Comparison of ENCODE assay signal across 15 cellular contexts in the genomic region with DNA sequence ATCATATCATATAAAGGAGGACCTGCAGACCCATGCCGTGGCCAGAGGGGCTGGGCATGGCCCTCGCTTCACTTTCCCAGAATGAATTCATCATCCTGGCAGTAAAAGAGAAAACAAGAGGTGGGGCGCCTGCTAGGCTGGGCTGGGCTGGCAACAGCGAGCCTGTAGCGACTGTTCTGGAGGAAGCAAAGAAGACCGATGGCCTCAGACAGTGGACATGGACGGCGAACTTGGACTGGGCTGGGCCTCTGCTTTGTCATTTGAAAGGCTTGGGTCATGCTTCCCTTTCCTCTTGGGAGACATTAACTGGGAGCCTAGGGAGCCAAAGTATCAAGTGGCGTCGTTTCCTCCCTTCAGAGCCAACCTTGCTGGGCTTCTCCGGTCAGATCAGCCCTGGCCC. TPM values are rescaled to one million over a fixed set of nuclear protein-coding genes. Genes with fewer than 3 reads are reported as not detected.
DNase-seq lines count a peak whose midpoint lies in the region; ATAC-seq and TF ChIP-seq lines count a peak whose summit lies in the region.
"Had no signal": no experiment of that assay in that cellular context is flagged by ENCODE, and none has a peak within 500 bp of the region (broad histone marks: within the 10 kb centered on the region; RNA-seq: fewer than 3 reads in every experiment).

No MANE protein-coding gene starts in this region.

- 0 out of 2 replicates have a peak, but pooled peaks cover 4% of the 10 kb centered on the region for H3K9me3 Mint-ChIP-seq in WTC11
- H3K9me3 Mint-ChIP-seq in naive thymus-derived CD8-positive, alpha-beta T cell = no peaks in the 10 kb centered on the region
- H3K9me3 Mint-ChIP-seq: activated naive CD8-positive, alpha-beta T cell treated with anti-CD3 and anti-CD28 coated beads for 36 hours had no signal

- CTCF ChIA-PET in WTC11 (lab: Charles Lee) = interaction anchor here (1.0 to 1.6 kb wide), 4 partner anchors 33 to 148 kb away, joined by 3 to 12 read pairs (median 4); no protein-coding TSS in a partner anchor

- H3K27me3 Mint-ChIP-seq in WTC11 (ENCODE audit: low read depth) = peaks cover 24% of the 10 kb centered on the region
- H3K27me3 Mint-ChIP-seq in naive thymus-derived CD8-positive, alpha-beta T cell = peaks cover 17 to 40% (median 33%) of the 10 kb centered on the region in 5 donors

- no peak overlapping the region for H3K27ac Mint-ChIP-seq in WTC11
- H3K27ac Mint-ChIP-seq in naive thymus-derived CD8-positive, alpha-beta T cell = peak overlapping the region in 1 of 10 donors; percentile 48
- H3K27ac Mint-ChIP-seq: activated naive CD8-positive, alpha-beta T cell treated with anti-CD3 and anti-CD28 coated beads for 36 hours had no signal

- ATAC-seq in WTC11 (no peak), left cardiac atrium (peak; percentile 49 to 50), HG02852 (IDR thresholded peaks at IDR 0.05; ENCODE audit: unreplicated experiment) (no peak)
- no peak for ATAC-seq in naive thymus-derived CD8-positive, alpha-beta T cell
- ATAC-seq: GM12878 had no signal

- no peaks in the 10 kb centered on the region for H3K36me3 Mint-ChIP-seq in WTC11
- peaks cover 0 to 10% (median 0%) of the 10 kb centered on the region in 3 donors for H3K36me3 Mint-ChIP-seq in naive thymus-derived CD8-positive, alpha-beta T cell
- H3K36me3 Mint-ChIP-seq: activated naive CD8-positive, alpha-beta T cell treated with anti-CD3 and anti-CD28 coated beads for 36 hours had no signal

- no peak for TF ChIP-seq CTCF in WTC11 (IDR thresholded peaks at IDR 0.05)
- no peak for TF ChIP-seq CTCF in tibial artery (IDR thresholded peaks at IDR 0.05)

- peak overlapping the region; percentile 30 to 41 for H3K4me3 ChIP-seq in tibial artery
- H3K4me3 ChIP-seq in HAP-1 = no peak overlapping the region
- H3K4me3 ChIP-seq: GM12878 had no signal

- H3K9me3 ChIP-seq in tibial artery (no peaks in the 10 kb centered on the region), HAP-1 (no peaks in the 10 kb centered on the region)

- H3K27me3 ChIP-seq in tibial artery = peaks cover 0 to 29% of the 10 kb centered on the region in 2 donors
- H3K27me3 ChIP-seq in HAP-1 (ENCODE audit: low read depth) = no peaks in the 10 kb centered on the region

- in situ Hi-C loops in HAP-1 (cut with MboI; ENCODE audit: low sequenced_read_pairs) = no loop called here

- H3K36me3 ChIP-seq in tibial artery = no peaks in the 10 kb centered on the region
- H3K36me3 ChIP-seq in HAP-1 (replicated peaks) = no peaks in the 10 kb centered on the region

- peaks cover 4% of the 10 kb centered on the region for H3K4me1 Mint-ChIP-seq in WTC11
- peaks cover 1 to 11% (median 6%) of the 10 kb centered on the region in 4 donors for H3K4me1 Mint-ChIP-seq in naive thymus-derived CD8-positive, alpha-beta T cell

- no peak overlapping the region for H3K27ac ChIP-seq in tibial artery
- H3K27ac ChIP-seq: dorsolateral prefrontal cortex had no signal

- H3K4me3 Mint-ChIP-seq in WTC11 = peak overlapping the region; percentile 67
- peak overlapping the region; percentile 9 to 58 (median 44) for H3K4me3 Mint-ChIP-seq in naive thymus-derived CD8-positive, alpha-beta T cell
- H3K4me3 Mint-ChIP-seq: activated naive CD8-positive, alpha-beta T cell treated with anti-CD3 and anti-CD28 coated beads for 36 hours had no signal

- intact Hi-C loops in left cardiac atrium (cut with DNase I) = no loop called here
- intact Hi-C loops in tibial artery (cut with DNase I; ENCODE audit: low total_unique reads) = no loop called here

- DNase-seq in WTC11 (ENCODE audit: low spot score) (no peak), left cardiac atrium (no peak), tibial artery (no peak), DMS114 treated with DMSO at 0.1 percent for 48 hours (lab: John Stamatoyannopoulos, UW; ENCODE audit: unreplicated experiment) (no peak), HAP-1 (ENCODE audit: low spot score in 2 of 2) (no peak)
- DNase-seq in naive thymus-derived CD8-positive, alpha-beta T cell = no peak
- no peak for DNase-seq in activated CD4-positive, CD25-positive, alpha-beta regulatory T cell treated with anti-CD3 and anti-CD28 coated beads, Interleukin-2, amount 50 U/mL, for 72 hours
- DNase-seq: activated CD8-positive, alpha-beta memory T cell treated with anti-CD3 and anti-CD28 coated beads for 24 hours; activated naive CD8-positive, alpha-beta T cell treated with anti-CD3 and anti-CD28 coated beads for 36 hours; dorsolateral prefrontal cortex; MV-4-11; NK-92 treated with Interleukin-12 subunit alpha and Interleukin-12 subunit beta, amount 100 ng/mL, for 24 hours had no signal

- POLR2A ChIA-PET in WTC11 (lab: Charles Lee) = no interaction called here
- POLR2A ChIA-PET in naive thymus-derived CD8-positive, alpha-beta T cell (lab: Charles Lee) = no interaction called here

- H3K4me1 ChIP-seq in tibial artery (peaks cover 0 to 15% (median 11%) of the 10 kb centered on the region in 4 donors), HAP-1 (no peaks in the 10 kb centered on the region)

TF ChIP-seq in WTC11, 78 proteins besides CTCF, POLR2A, EP300 and RAD21 (continues in another document):
- TF ChIP-seq NFYB (CRISPR knock-in tag; conservative IDR thresholded peaks at IDR 0.05; ENCODE audit: low read depth) (no peak), SOX15 (CRISPR knock-in tag; IDR thresholded peaks at IDR 0.05) (no peak), MYBL2 (CRISPR knock-in tag; IDR thresholded peaks at IDR 0.05) (no peak), GTF2I (CRISPR knock-in tag; conservative IDR thresholded peaks at IDR 0.05) (no peak), ATF1 (CRISPR knock-in tag; IDR thresholded peaks at IDR 0.05) (no peak), NR2C2 (CRISPR knock-in tag; IDR thresholded peaks at IDR 0.05) (no peak), TEAD4 (CRISPR knock-in tag; IDR thresholded peaks at IDR 0.05) (no peak), ETV6 (CRISPR knock-in tag; IDR thresholded peaks at IDR 0.05) (0 out of 2 replicates have a peak, but pooled peaks have one; percentile 26), KAT7 (CRISPR knock-in tag; IDR thresholded peaks at IDR 0.05; ENCODE audit: borderline replicate concordance) (no peak)
- TF ChIP-seq, protein P1, sequence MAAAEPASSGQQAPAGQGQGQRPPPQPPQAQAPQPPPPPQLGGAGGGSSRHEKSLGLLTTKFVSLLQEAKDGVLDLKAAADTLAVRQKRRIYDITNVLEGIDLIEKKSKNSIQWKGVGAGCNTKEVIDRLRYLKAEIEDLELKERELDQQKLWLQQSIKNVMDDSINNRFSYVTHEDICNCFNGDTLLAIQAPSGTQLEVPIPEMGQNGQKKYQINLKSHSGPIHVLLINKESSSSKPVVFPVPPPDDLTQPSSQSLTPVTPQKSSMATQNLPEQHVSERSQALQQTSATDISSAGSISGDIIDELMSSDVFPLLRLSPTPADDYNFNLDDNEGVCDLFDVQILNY (CRISPR knock-in tag; IDR thresholded peaks at IDR 0.05) = no peak
- TF ChIP-seq, protein P2, sequence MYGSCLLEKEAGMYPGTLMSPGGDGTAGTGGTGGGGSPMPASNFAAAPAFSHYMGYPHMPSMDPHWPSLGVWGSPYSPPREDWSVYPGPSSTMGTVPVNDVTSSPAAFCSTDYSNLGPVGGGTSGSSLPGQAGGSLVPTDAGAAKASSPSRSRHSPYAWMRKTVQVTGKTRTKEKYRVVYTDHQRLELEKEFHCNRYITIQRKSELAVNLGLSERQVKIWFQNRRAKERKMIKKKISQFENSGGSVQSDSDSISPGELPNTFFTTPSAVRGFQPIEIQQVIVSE (CRISPR knock-in tag; IDR thresholded peaks at IDR 0.05; ENCODE audit: borderline replicate concordance) = no peak
- TF ChIP-seq, protein P3, sequence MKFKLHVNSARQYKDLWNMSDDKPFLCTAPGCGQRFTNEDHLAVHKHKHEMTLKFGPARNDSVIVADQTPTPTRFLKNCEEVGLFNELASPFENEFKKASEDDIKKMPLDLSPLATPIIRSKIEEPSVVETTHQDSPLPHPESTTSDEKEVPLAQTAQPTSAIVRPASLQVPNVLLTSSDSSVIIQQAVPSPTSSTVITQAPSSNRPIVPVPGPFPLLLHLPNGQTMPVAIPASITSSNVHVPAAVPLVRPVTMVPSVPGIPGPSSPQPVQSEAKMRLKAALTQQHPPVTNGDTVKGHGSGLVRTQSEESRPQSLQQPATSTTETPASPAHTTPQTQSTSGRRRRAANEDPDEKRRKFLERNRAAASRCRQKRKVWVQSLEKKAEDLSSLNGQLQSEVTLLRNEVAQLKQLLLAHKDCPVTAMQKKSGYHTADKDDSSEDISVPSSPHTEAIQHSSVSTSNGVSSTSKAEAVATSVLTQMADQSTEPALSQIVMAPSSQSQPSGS (CRISPR knock-in tag; IDR thresholded peaks at IDR 0.05; ENCODE audit: borderline replicate concordance, low read depth) = no peak

RNA-seq across cellular contexts. Expression of a gene that starts 0.4 kb away (rescaled TPM):
- total RNA-seq in WTC11 (2021) (1.4 to 3.6 TPM (median 3.0 TPM) in 3 replicates), left cardiac atrium (under 1 TPM in 1 of 2 donors, not detected in 1; 0.63 TPM)
- total RNA-seq in naive thymus-derived CD8-positive, alpha-beta T cell = not detected
- not detected for polyA plus RNA-seq in naive thymus-derived CD8-positive, alpha-beta T cell
- total RNA-seq: activated naive CD8-positive, alpha-beta T cell treated with anti-CD3 and anti-CD28 coated beads for 36 hours; GM12878; T-helper 1 cell treated with Interleukin-12 subunit alpha and Interleukin-12 subunit beta and Interleukin-4 antibody, amounts not matched to agents 30 ng/mL and 1 ng/mL, for 36 hours had no signal

RNA-seq across cellular contexts. Expression of a gene that starts 45.6 kb away (rescaled TPM):
- total RNA-seq in WTC11 (2021) (2.6 to 4.0 TPM (median 2.7 TPM) in 3 replicates), left cardiac atrium (10 to 100 TPM in 1 of 2 donors, 1 to 10 TPM in 1; 7.7 to 14.7 TPM)
- total RNA-seq in naive thymus-derived CD8-positive, alpha-beta T cell = 100 to 1,000 TPM; 114 to 125 TPM
- 10 to 100 TPM; 27.8 to 49.6 (median 42.4) TPM for polyA plus RNA-seq in naive thymus-derived CD8-positive, alpha-beta T cell

Comparison
In these comparisons a context has a peak if more than half of its experiments do, and no peak if none do; other contexts are left out.
1. ATAC-seq: peak in left cardiac atrium (2 of 2); none in WTC11 (single experiment), naive thymus-derived CD8-positive, alpha-beta T cell (0 of 2) and HG02852 (single experiment).
2. RNA of a gene that starts 45.6 kb away (total RNA-seq): 114 to 125 TPM in naive thymus-derived CD8-positive, alpha-beta T cell; 7.7 to 14.7 TPM in left cardiac atrium and 2.6 to 4.0 TPM in WTC11; every median in the first group is over 4 times any median in the second.